In the genomic region with DNA sequence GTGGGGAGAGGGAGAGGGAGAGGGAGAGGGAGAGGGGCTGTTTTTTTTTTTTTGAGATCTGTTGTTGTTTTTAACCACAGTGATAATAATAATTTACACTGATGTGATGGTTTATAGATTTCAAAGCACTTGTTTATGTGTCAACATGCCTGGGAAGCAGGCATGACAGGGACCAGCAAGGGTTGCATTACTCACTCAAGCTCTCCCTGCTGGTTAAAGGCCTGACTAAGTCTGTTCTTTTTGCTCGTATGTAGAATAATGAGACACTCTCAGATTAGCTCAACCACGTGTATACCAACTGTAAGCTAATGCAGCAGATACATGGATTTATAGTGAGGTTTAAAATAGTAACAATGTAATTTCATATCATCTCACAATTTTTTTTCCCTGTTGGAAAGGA, we compare ENCODE assay signal across 24 cellular contexts.
"Had no signal": no experiment of that assay in that cellular context is flagged by ENCODE, and none has a peak within 500 bp of the region (broad histone marks: within the 10 kb centered on the region; RNA-seq: fewer than 3 reads in every experiment).

No MANE protein-coding gene starts in this region.

- H3K4me3 ChIP-seq: esophagus muscularis mucosa, hepatocyte, left lung, ovary, prostate gland, right atrium auricular region, upper lobe of left lung had no signal

- FAIRE-seq: colon, frontal cortex, TTC549 had no signal

- ATAC-seq: activated CD8-positive, alpha-beta T cell treated with anti-CD3 and anti-CD28 coated beads, Interleukin-2, amount 10 ng/mL, durations not matched to agents 7 days and 5 days; left lung; natural killer cell treated with Interleukin-12 subunit alpha and Interleukin-12 subunit beta and Interleukin-15 and Interleukin-18, amount 100 ng/mL, for 72 hours; stimulated activated naive CD8-positive, alpha-beta T cell treated with anti-CD3 and anti-CD28 coated beads, Interleukin-15, Interleukin-2, amounts not matched to agents 100 U/mL and 50 U/mL, for 24 hours had no signal

- DNase-seq: activated CD4-positive, alpha-beta T cell treated with anti-CD3 and anti-CD28 coated beads for 1 hour; activated CD4-positive, alpha-beta T cell treated with anti-CD3 and anti-CD28 coated beads, Interleukin-2, amount 50 U/mL, for 1 hour; activated CD8-positive, alpha-beta T cell treated with anti-CD3 and anti-CD28 coated beads, Interleukin-2, amount 10 ng/mL, durations not matched to agents 7 days and 5 days; activated gamma-delta T cell treated with Interleukin-2 at 50 U/mL for 16 hours; aorta; central memory CD4-positive, alpha-beta T cell; effector memory CD4-positive, alpha-beta T cell; glutamatergic neuron; immature natural killer cell; kidney glomerular epithelial cell; left lung; ovary; stimulated activated CD4-positive, alpha-beta T cell treated with anti-CD3 and anti-CD28 coated beads, Interleukin-4, amount 100 ng/mL, for 4 hours; stimulated activated naive CD8-positive, alpha-beta T cell treated with anti-CD3 and anti-CD28 coated beads, Interleukin-15, Interleukin-2, amounts not matched to agents 100 U/mL and 50 U/mL, for 24 hours; T-helper 1 cell had no signal
